Comparison of ENCODE assay signal across 8 cellular contexts in the genomic region with DNA sequence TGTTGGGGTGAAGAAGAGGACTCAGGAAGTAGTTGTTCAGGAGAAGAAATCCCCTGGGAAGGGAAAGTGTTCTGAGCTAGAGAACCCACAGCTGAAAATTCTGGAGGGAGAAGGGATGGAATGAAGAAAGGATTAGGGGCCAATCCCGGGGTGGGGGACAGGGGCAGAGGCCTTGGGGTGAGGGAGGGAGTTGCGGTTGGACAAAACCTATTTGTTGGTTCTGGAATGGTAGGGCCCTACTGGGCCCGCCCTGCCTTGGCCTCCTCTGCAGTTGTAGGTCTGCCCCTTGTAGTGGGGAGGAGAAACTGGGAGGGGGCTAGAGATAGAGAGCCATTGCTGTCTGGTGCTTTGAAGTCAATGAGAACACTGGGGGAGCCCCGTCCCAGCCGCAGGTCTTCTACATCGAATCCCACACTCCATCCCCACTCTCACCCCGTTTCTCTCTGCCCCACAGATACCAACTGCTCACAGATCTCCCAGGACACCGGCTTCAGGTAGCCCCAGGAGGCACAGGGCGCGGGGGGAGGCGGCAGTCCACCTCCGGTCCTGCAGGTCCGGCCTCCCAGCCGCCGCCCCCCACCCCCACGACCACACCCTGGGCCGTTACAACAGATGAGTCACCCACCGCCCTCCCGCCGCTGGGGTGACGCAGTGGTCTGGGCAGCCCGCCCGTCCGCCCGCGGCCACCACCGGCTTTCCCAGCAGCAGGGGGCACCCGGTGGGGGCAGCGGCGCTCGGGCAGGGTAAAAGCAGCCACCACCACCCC. TPM values are rescaled to one million over a fixed set of nuclear protein-coding genes. Genes with fewer than 3 reads are reported as not detected.
A peak's percentile ranks its signal among the peaks of the same experiment; 100 is the strongest.
DNase-seq lines count a peak whose midpoint lies in the region; ATAC-seq and TF ChIP-seq lines count a peak whose summit lies in the region.

No MANE protein-coding gene starts in this region.

- peaks cover 22 to 52% of the 10 kb centered on the region in 2 donors for H3K36me3 Mint-ChIP-seq in CD4-positive, alpha-beta memory T cell
- peaks cover 6% of the 10 kb centered on the region for H3K36me3 Mint-ChIP-seq in activated naive CD8-positive, alpha-beta T cell

- CTCF ChIA-PET in CD4-positive, alpha-beta memory T cell (lab: Charles Lee; ENCODE audit: partially characterized antibody) = interaction anchor here (0.6 to 6.9 kb wide), 10 partner anchors 9 to 177 kb away, joined by 3 to 87 read pairs (median 6); a partner anchor contains a TSS

- peaks cover 0 to 5% of the 10 kb centered on the region in 2 donors for H3K27me3 Mint-ChIP-seq in CD4-positive, alpha-beta memory T cell
- H3K27me3 Mint-ChIP-seq in activated naive CD8-positive, alpha-beta T cell = no peaks in the 10 kb centered on the region

- POLR2A ChIA-PET in CD4-positive, alpha-beta memory T cell (lab: Charles Lee; ENCODE audit: partially characterized antibody) = interaction anchor here (0.6 to 5.2 kb wide), 20 partner anchors 8 to 1616 kb away, joined by 3 to 62 read pairs (median 14); a partner anchor contains a TSS

- no peak for TF ChIP-seq CTCF in cardiac muscle cell (IDR thresholded peaks at IDR 0.05; ENCODE audit: low read depth, low read length)

- intact Hi-C loops in CD4-positive, alpha-beta memory T cell (cut with micrococcal nuclease) = loop anchor here (5.0 to 10.0 kb wide), 2 partner anchors 72 to 341 kb away; a partner anchor contains a TSS
- intact Hi-C loops in posterior vena cava (cut with DNase I) = no loop called here

- H3K4me1 ChIP-seq in CD4-positive, alpha-beta memory T cell (ENCODE audit: insufficient read depth, low read length) = peaks cover 49% of the 10 kb centered on the region
- H3K4me1 ChIP-seq in SJSA1 (replicated peaks) = peaks cover 36% of the 10 kb centered on the region
- H3K4me1 ChIP-seq in cardiac muscle cell (ENCODE audit: low read depth) = peaks cover 9% of the 10 kb centered on the region
- peaks cover 3% of the 10 kb centered on the region for H3K4me1 ChIP-seq in urinary bladder (ENCODE audit: insufficient read depth)

- H3K27me3 ChIP-seq in CD4-positive, alpha-beta memory T cell (ENCODE audit: insufficient read depth, low read length) = no peaks in the 10 kb centered on the region
- H3K27me3 ChIP-seq in SJSA1 (replicated peaks) (no peaks in the 10 kb centered on the region), cardiac muscle cell (peaks cover 5% of the 10 kb centered on the region)

- H3K4me3 ChIP-seq in CD4-positive, alpha-beta memory T cell (ENCODE audit: low read length in 2 of 2) = peak overlapping the region; percentile 89 to 93
- H3K4me3 ChIP-seq in SJSA1 (peak overlapping the region; percentile 64), cardiac muscle cell (peak overlapping the region; percentile 21), urinary bladder (ENCODE audit: low read depth, low read length) (peak overlapping the region; percentile 55)

- peak overlapping the region; percentile 99 to 100 (median 100) for H3K27ac Mint-ChIP-seq in CD4-positive, alpha-beta memory T cell
- peak overlapping the region; percentile 98 for H3K27ac Mint-ChIP-seq in activated naive CD8-positive, alpha-beta T cell

- peak; percentile 13 for ATAC-seq in HG02623 (IDR thresholded peaks at IDR 0.05; ENCODE audit: unreplicated experiment)

- H3K9me3 Mint-ChIP-seq in CD4-positive, alpha-beta memory T cell = peaks cover 0 to 9% (median 0%) of the 10 kb centered on the region in 8 donors
- no peaks in the 10 kb centered on the region for H3K9me3 Mint-ChIP-seq in activated naive CD8-positive, alpha-beta T cell (ENCODE audit: low read depth)

- peaks cover 33 to 72% (median 49%) of the 10 kb centered on the region in 4 donors for H3K4me1 Mint-ChIP-seq in CD4-positive, alpha-beta memory T cell
- peaks cover 59% of the 10 kb centered on the region for H3K4me1 Mint-ChIP-seq in activated naive CD8-positive, alpha-beta T cell (ENCODE audit: low read depth)

- H3K9me3 ChIP-seq in CD4-positive, alpha-beta memory T cell (ENCODE audit: control insufficient read depth in 1 of 2, low read length in 2 of 2) = no peaks in the 10 kb centered on the region
- H3K9me3 ChIP-seq in SJSA1 (replicated peaks) = no peaks in the 10 kb centered on the region; the same call in 1 of the 2 replicates
- no peaks in the 10 kb centered on the region for H3K9me3 ChIP-seq in cardiac muscle cell (ENCODE audit: low read depth)

- H3K36me3 ChIP-seq in CD4-positive, alpha-beta memory T cell (ENCODE audit: insufficient read depth, low read length) = peaks cover 18% of the 10 kb centered on the region
- H3K36me3 ChIP-seq in SJSA1 (peaks cover 59% of the 10 kb centered on the region), cardiac muscle cell (no peaks in the 10 kb centered on the region), urinary bladder (ENCODE audit: insufficient read depth) (no peaks in the 10 kb centered on the region)

- H3K4me3 Mint-ChIP-seq in CD4-positive, alpha-beta memory T cell = peak overlapping the region; percentile 94 to 99 (median 98)
- H3K4me3 Mint-ChIP-seq in activated naive CD8-positive, alpha-beta T cell = peak overlapping the region; percentile 95

- H3K27ac ChIP-seq in CD4-positive, alpha-beta memory T cell (ENCODE audit: low read depth, low read length) = peak overlapping the region; percentile 98
- H3K27ac ChIP-seq in SJSA1 (peak overlapping the region; percentile 98), cardiac muscle cell (no peak overlapping the region), urinary bladder (ENCODE audit: low read depth) (peak overlapping the region; percentile 95)

- DNase-seq in CD4-positive, alpha-beta memory T cell = peak; percentile 74 to 93 (median 82)
- DNase-seq in SJSA1 (ENCODE audit: low read depth in 1 of 2, low spot score in 2 of 2) = peak; percentile 94 to 97
- DNase-seq in cardiac muscle cell (ENCODE audit: low read depth in 1 of 2, low spot score in 1 of 2) = peak in 1 of 2 donors; percentile 93
- peak; percentile 97 for DNase-seq in posterior vena cava (ENCODE audit: low spot score)
- DNase-seq in NCI-H187 treated with DMSO at 0.1 percent for 48 hours (lab: John Stamatoyannopoulos, UW) = no peak

- under 1% methylated on average over 31 of the region's 31 CpGs for WGBS in urinary bladder

RNA-seq across cellular contexts. Expression of a gene that starts 1.1 kb away (rescaled TPM):
- 100 to 1,000 TPM; 196 to 207 TPM for total RNA-seq in CD4-positive, alpha-beta memory T cell
- 1,000 to 10,000 TPM; 1,014 to 1,289 TPM for polyA plus RNA-seq in CD4-positive, alpha-beta memory T cell
- 601 and 809 TPM in 2 replicates for total RNA-seq in SJSA1 (2014; rRNA removed; shearing (Covaris generic))
- total RNA-seq in cardiac muscle cell (3.8 and 14.4 TPM in 2 replicates), posterior vena cava (100 to 1,000 TPM; 237 to 244 TPM), urinary bladder (106 TPM)
- polyA plus RNA-seq in cardiac muscle cell (17.9 and 18.5 TPM in 2 replicates), urinary bladder (318 TPM)

RNA-seq across cellular contexts. Expression of a gene that starts 21.2 kb away (rescaled TPM):
- total RNA-seq in CD4-positive, alpha-beta memory T cell = not detected
- polyA plus RNA-seq in CD4-positive, alpha-beta memory T cell = not detected
- total RNA-seq in SJSA1 (2014; rRNA removed; shearing (Covaris generic)) = 0.16 TPM in 1 of 2 replicates, not detected in the other
- total RNA-seq in cardiac muscle cell = 1.7 and 4.1 TPM in 2 replicates
- polyA plus RNA-seq in cardiac muscle cell = 2.3 and 4.2 TPM in 2 replicates
- under 1 TPM; 0.10 to 0.42 TPM for total RNA-seq in posterior vena cava
- total RNA-seq in urinary bladder = 1.7 TPM
- polyA plus RNA-seq in urinary bladder = 1.6 TPM

RNA-seq across cellular contexts. Expression of a gene that starts 24.2 kb away (rescaled TPM):
- total RNA-seq in CD4-positive, alpha-beta memory T cell = under 1 TPM in 1 of 2 experiments, not detected in 1; 0.67 TPM
- polyA plus RNA-seq in CD4-positive, alpha-beta memory T cell = under 1 TPM; 0.15 to 0.52 TPM
- total RNA-seq in SJSA1 (2014; rRNA removed; shearing (Covaris generic)) = 0.61 TPM in 1 of 2 replicates, not detected in the other
- total RNA-seq in cardiac muscle cell (0.14 TPM in 1 of 2 replicates, not detected in the other), posterior vena cava (1 to 10 TPM; 1.2 to 2.2 TPM), urinary bladder (0.48 TPM)
- polyA plus RNA-seq in cardiac muscle cell (not detected in 2 replicates), urinary bladder (1.0 TPM)

RNA-seq across cellular contexts. Expression of a gene that starts 29.8 kb away (rescaled TPM):
- total RNA-seq in CD4-positive, alpha-beta memory T cell = not detected
- not detected for polyA plus RNA-seq in CD4-positive, alpha-beta memory T cell
- total RNA-seq in SJSA1 (2014; rRNA removed; shearing (Covaris generic)) = not detected in 2 replicates
- total RNA-seq in cardiac muscle cell = not detected in 2 replicates
- not detected in 2 replicates for polyA plus RNA-seq in cardiac muscle cell
- total RNA-seq in posterior vena cava = under 1 TPM in 1 of 2 donors, not detected in 1; 0.38 TPM
- total RNA-seq in urinary bladder = not detected
- polyA plus RNA-seq in urinary bladder = not detected

Comparison
In these comparisons a context has a peak if more than half of its experiments do, and no peak if none do; other contexts are left out.
1. H3K4me3 ChIP-seq: peak in every context shown above with its lines; median percentile 91 in CD4-positive, alpha-beta memory T cell; 64 in SJSA1; 55 in urinary bladder; 21 in cardiac muscle cell.